ENCODE assay signal across 10 cellular contexts in the genomic region with DNA sequence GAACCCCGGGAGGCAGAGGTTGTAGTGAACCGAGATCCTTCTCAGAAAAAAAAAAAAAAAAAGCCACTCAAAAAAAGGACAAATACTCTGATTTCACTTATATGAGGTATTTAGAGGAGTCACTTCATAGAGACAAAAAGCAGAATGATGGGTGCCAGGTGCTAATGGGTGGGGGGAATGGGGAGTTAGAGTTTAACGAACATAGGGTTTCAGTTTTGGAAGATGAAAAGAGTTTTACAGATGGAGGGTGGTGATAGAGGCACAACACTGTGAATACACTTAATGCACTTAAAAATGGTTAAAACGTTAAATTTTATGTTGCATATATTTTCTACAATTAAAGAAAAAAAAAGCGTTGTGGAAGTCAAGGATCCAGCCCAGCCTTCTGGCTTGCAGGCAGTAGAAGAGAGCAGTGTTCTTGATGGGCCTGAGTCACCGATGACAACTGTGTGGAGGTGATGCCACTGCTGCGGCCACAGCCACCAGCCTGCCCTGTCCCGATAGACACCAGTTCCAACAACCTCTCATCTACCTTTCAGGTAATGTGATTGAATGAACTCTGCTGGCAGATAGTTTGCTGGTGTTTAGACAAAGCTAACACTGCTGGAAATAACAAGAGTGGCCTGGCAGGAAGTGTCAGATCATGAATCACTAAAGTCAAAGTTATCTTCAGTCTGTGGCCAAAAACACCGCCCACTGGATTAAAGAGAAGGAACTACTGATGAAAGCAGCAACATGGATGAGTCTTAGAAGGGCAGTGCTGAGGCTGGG. TPM values are rescaled to one million over a fixed set of nuclear protein-coding genes. Genes with fewer than 3 reads are reported as not detected.
A peak's percentile ranks its signal among the peaks of the same experiment; 100 is the strongest.
DNase-seq lines count a peak whose midpoint lies in the region; ATAC-seq, FAIRE-seq and TF ChIP-seq lines count a peak whose summit lies in the region.
"Had no signal": no experiment of that assay in that cellular context is flagged by ENCODE, and none has a peak within 500 bp of the region (broad histone marks: within the 10 kb centered on the region; RNA-seq: fewer than 3 reads in every experiment).

No MANE protein-coding gene starts in this region.

- TF ChIP-seq POLR2A in K562 (conservative IDR thresholded peaks at IDR 0.05), result no peak

- H3K36me3 ChIP-seq in K562 (ENCODE audit: control insufficient read depth, insufficient read depth, low read length) (no peaks in the 10 kb centered on the region), osteoblast (ENCODE audit: insufficient read depth, low read length) (no peaks in the 10 kb centered on the region)
- H3K36me3 ChIP-seq: cardiac muscle cell had no signal

- DNase-seq in activated CD4-positive, alpha-beta T cell treated with anti-CD3 and anti-CD28 coated beads for 48 hours, result peak; percentile 26
- no peak for DNase-seq in activated CD4-positive, alpha-beta T cell treated with anti-CD3 and anti-CD28 coated beads for 4 hours
- DNase-seq in NOMO-1 treated with DMSO at 0.1 percent for 48 hours (lab: John Stamatoyannopoulos, UW; ENCODE audit: unreplicated experiment), result peak; percentile 65
- DNase-seq in K562 (ENCODE audit: extremely low read depth in 1 of 4, low spot score in 3 of 4), result peak; percentile 9 to 60 (median 26)
- DNase-seq in osteoblast (ENCODE audit: insufficient read length, low spot score, missing footprints), result peak; percentile 88
- no peak for DNase-seq in NCI-H1694 (lab: John Stamatoyannopoulos, UW)
- DNase-seq in SK-N-DZ (ENCODE audit: low spot score), result no peak
- DNase-seq in CD1c-positive myeloid dendritic cell (ENCODE audit: extremely low spot score), result no peak

- no TSS peak for BruUV-seq in K562 (replicated peaks; lab: Mats Ljungman, UMichigan)

- H2AFZ ChIP-seq in K562 (ENCODE audit: low read depth, low read length), result 0 out of 2 replicates have a peak overlapping the region, but pooled peaks have one; percentile 44
- no peak overlapping the region for H2AFZ ChIP-seq in osteoblast (ENCODE audit: low read length)

- ATAC-seq in K562, result peak; percentile 93

- H3K27me3 ChIP-seq in K562 (ENCODE audit: control insufficient read depth in 2 of 2, insufficient read depth in 2 of 2, low read length in 2 of 2) (peaks cover 5 to 16% of the 10 kb centered on the region in 2 experiments; a peak in 4 of 5 replicates), osteoblast (ENCODE audit: insufficient read depth, low read length) (no peaks in the 10 kb centered on the region)

- WGBS in K562 (ENCODE audit: insufficient coverage, low coverage, missing lambda C conversion rate), result 13% methylated on average over 8 of the region's 9 CpGs

- peak overlapping the region; percentile 60 for H3K4me2 ChIP-seq in K562 (ENCODE audit: insufficient read depth, low read length)
- no peak overlapping the region for H3K4me2 ChIP-seq in osteoblast (ENCODE audit: insufficient read depth, low read length)

- no peak overlapping the region for H3K9ac ChIP-seq in K562 (ENCODE audit: insufficient read depth in 1 of 2, low read depth in 2 of 2, low read length in 2 of 2)

- CTCF ChIA-PET in K562 (lab: Yijun Ruan, JAX; ENCODE audit: low intra/inter-chr PET ratio), result no interaction called here

- no peaks in the 10 kb centered on the region for H3K9me1 ChIP-seq in K562 (ENCODE audit: control insufficient read depth, insufficient read depth, low read length)

- peak; percentile 79 for FAIRE-seq in K562 (lab: Jason Lieb, UNC)
- FAIRE-seq: A204.1 had no signal

- in situ Hi-C loops in K562 (cut with MboI), result no loop called here

- intact Hi-C loops in K562 (cut with micrococcal nuclease), result no loop called here

- TF ChIP-seq CTCF in K562 (IDR thresholded peaks at IDR 0.05 in 2 of 3, conservative IDR thresholded peaks at IDR 0.05 in 1 of 3; ENCODE audit: insufficient read depth in 2 of 3, low read depth in 1 of 3, low read length in 3 of 3), result no peak
- no peak for TF ChIP-seq CTCF in osteoblast (IDR thresholded peaks at IDR 0.05; ENCODE audit: extremely low read depth, low read depth, low read length)

- H3K4me1 ChIP-seq in K562 (replicated peaks in 1 of 2; ENCODE audit: control insufficient read depth in 2 of 2, insufficient read depth in 2 of 2, low read length in 2 of 2) (peaks cover 0 to 6% of the 10 kb centered on the region in 2 experiments; a peak in 3 of 5 replicates), osteoblast (ENCODE audit: insufficient read depth, low read length) (peaks cover 11% of the 10 kb centered on the region)

- H3K4me3 ChIP-seq in K562, result no peak overlapping the region
- H3K4me3 ChIP-seq in osteoblast (ENCODE audit: insufficient read depth, low read length), result no peak overlapping the region
- H3K4me3 ChIP-seq: cardiac muscle cell had no signal

- TF ChIP-seq EP300 in K562 (IDR thresholded peaks at IDR 0.05; ENCODE audit: low read length), result no peak

- H4K20me1 ChIP-seq in K562 (replicated peaks; ENCODE audit: control insufficient read depth, insufficient read depth, low read length) (no peaks in the 10 kb centered on the region), osteoblast (ENCODE audit: insufficient read depth, low read length) (no peaks in the 10 kb centered on the region)

- TF ChIP-seq RAD21 in K562 (CRISPR knock-in tag; conservative IDR thresholded peaks at IDR 0.05 in 1 of 2, IDR thresholded peaks at IDR 0.05 in 1 of 2), result no peak

- no peaks in the 10 kb centered on the region for H3K79me2 ChIP-seq in K562 (ENCODE audit: control insufficient read depth, insufficient read depth, low read length)
- H3K79me2 ChIP-seq in osteoblast (ENCODE audit: insufficient read depth, low read length), result no peaks in the 10 kb centered on the region

- no peaks in the 10 kb centered on the region for H3K9me3 ChIP-seq in K562 (replicated peaks; ENCODE audit: control insufficient read depth, insufficient read depth, low read depth, low read length)
- no peaks in the 10 kb centered on the region for H3K9me3 ChIP-seq in osteoblast (ENCODE audit: low read depth, low read length)

- POLR2A ChIA-PET in K562 (lab: Yijun Ruan, JAX), result no interaction called here

- H3K27ac ChIP-seq in K562 (ENCODE audit: extremely low read depth, low read depth, low read length) (peak overlapping the region; percentile 44; the same call in 1 of the 3 replicates), osteoblast (ENCODE audit: low read depth, low read length) (no peak overlapping the region)
- H3K27ac ChIP-seq: cardiac muscle cell had no signal

TF ChIP-seq in K562, 482 proteins besides CTCF, POLR2A, EP300 and RAD21 (continues in another document):
- TF ChIP-seq ARID1B (IDR thresholded peaks at IDR 0.05) (peak; percentile 66), ZBTB1 (CRISPR knock-in tag; IDR thresholded peaks at IDR 0.05; ENCODE audit: borderline replicate concordance, low read depth) (no peak), MBD2 (IDR thresholded peaks at IDR 0.05; ENCODE audit: borderline replicate concordance, low read depth) (no peak), YBX1 (IDR thresholded peaks at IDR 0.05) (no peak), JUND (IDR thresholded peaks at IDR 0.05; ENCODE audit: borderline replicate concordance, low read depth, low read length) (0 out of 2 replicates have a peak, but pooled peaks have one; percentile 2), JUND (tag; IDR thresholded peaks at IDR 0.05; ENCODE audit: borderline replicate concordance, low read depth, low read length) (no peak), FOSL1 (tag; conservative IDR thresholded peaks at IDR 0.05) (peak; percentile 32; the same call in 1 of the 2 replicates)
- TF ChIP-seq, protein P1, sequence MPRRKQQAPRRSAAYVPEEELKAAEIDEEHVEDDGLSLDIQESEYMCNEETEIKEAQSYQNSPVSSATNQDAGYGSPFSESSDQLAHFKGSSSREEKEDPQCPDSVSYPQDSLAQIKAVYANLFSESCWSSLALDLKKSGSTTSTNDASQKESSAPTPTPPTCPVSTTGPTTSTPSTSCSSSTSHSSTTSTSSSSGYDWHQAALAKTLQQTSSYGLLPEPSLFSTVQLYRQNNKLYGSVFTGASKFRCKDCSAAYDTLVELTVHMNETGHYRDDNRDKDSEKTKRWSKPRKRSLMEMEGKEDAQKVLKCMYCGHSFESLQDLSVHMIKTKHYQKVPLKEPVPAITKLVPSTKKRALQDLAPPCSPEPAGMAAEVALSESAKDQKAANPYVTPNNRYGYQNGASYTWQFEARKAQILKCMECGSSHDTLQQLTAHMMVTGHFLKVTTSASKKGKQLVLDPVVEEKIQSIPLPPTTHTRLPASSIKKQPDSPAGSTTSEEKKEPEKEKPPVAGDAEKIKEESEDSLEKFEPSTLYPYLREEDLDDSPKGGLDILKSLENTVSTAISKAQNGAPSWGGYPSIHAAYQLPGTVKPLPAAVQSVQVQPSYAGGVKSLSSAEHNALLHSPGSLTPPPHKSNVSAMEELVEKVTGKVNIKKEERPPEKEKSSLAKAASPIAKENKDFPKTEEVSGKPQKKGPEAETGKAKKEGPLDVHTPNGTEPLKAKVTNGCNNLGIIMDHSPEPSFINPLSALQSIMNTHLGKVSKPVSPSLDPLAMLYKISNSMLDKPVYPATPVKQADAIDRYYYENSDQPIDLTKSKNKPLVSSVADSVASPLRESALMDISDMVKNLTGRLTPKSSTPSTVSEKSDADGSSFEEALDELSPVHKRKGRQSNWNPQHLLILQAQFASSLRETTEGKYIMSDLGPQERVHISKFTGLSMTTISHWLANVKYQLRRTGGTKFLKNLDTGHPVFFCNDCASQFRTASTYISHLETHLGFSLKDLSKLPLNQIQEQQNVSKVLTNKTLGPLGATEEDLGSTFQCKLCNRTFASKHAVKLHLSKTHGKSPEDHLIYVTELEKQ (CRISPR knock-in tag; IDR thresholded peaks at IDR 0.05), result no peak

RNA-seq across cellular contexts. Expression of a gene that starts 49.9 kb away (rescaled TPM):
- total RNA-seq in K562 (2011; cell fraction: chromatin; rRNA removed; ENCODE audit: low replicate concordance), result 29.1 and 42.2 TPM in 2 replicates
- total RNA-seq in K562 (2011; cell fraction: nucleolus; rRNA removed), result 12.7 and 13.2 TPM in 2 replicates
- total RNA-seq in K562 (2011; cell fraction: nucleoplasm; rRNA removed), result 16.9 and 25.8 TPM in 2 replicates
- 17.8 and 18.4 TPM in 2 replicates for total RNA-seq in K562 (2014; rRNA removed)
- total RNA-seq in K562 (2014; rRNA removed; fragmentation: Illumina TruSeq; extraction: Trizol), result 19.2 and 20.8 TPM in 2 replicates
- 17.8 and 18.7 TPM in 2 replicates for total RNA-seq in K562 (2015; rRNA removed; fragmentation: Illumina TruSeq; extraction: Trizol)
- total RNA-seq in K562 (2021), result 19.2 and 20.0 TPM in 2 replicates
- polyA plus RNA-seq in K562 (2011; rRNA removed), result 13.0 and 14.0 TPM in 2 replicates
- polyA plus RNA-seq in K562 (2011; cell fraction: cytosol; rRNA removed), result 18.0 and 21.0 TPM in 2 replicates
- polyA plus RNA-seq in K562 (2011; cell fraction: nucleus; rRNA removed), result 10.7 and 13.2 TPM in 2 replicates
- 10.9 and 14.0 TPM in 2 replicates for polyA plus RNA-seq in K562 (2012)
- 24.5 and 26.4 TPM in 2 replicates for polyA plus RNA-seq in K562 (2014; fragmentation: Illumina TruSeq; extraction: Trizol)
- 10 to 100 TPM; 10.3 to 11.0 TPM for polyA plus RNA-seq in K562 (2014; fragmentation: Nextera tagmentation; extraction: Ambion mirVana)
- 14.7 and 15.8 TPM in 2 replicates for polyA plus RNA-seq in K562 (2014; rRNA removed)
- polyA minus RNA-seq in K562 (2011; rRNA and poly(A)+ RNA removed), result 20.2 and 29.9 TPM in 2 replicates
- polyA minus RNA-seq in K562 (2011; cell fraction: cytosol; rRNA and poly(A)+ RNA removed), result 15.7 and 20.5 TPM in 2 replicates
- 24.2 and 38.2 TPM in 2 replicates for polyA minus RNA-seq in K562 (2011; cell fraction: nucleus; rRNA and poly(A)+ RNA removed)
- total RNA-seq in osteoblast, result 14.1 and 14.8 TPM in 2 replicates
- polyA plus RNA-seq in SK-N-DZ (2014; cell fraction: cytosol; rRNA removed), result 20.6 and 22.7 TPM in 2 replicates
- polyA plus RNA-seq in SK-N-DZ (2014; cell fraction: nucleus; rRNA removed), result 12.4 and 15.4 TPM in 2 replicates

Comparison
In these comparisons a context has a peak if more than half of its experiments do, and no peak if none do; other contexts are left out.
1. DNase-seq: peak in activated CD4-positive, alpha-beta T cell treated with anti-CD3 and anti-CD28 coated beads for 48 hours (single experiment), NOMO-1 treated with DMSO at 0.1 percent for 48 hours (single experiment), K562 (4 of 4) and osteoblast (single experiment); none in activated CD4-positive, alpha-beta T cell treated with anti-CD3 and anti-CD28 coated beads for 4 hours (0 of 2), NCI-H1694 (single experiment), SK-N-DZ (single experiment) and CD1c-positive myeloid dendritic cell (single experiment).